16 cellular contexts compared by ENCODE assay signal in genomic region chr12:107221909-107222308, GRCh38.
DNase-seq lines count a peak whose midpoint lies in the region; ATAC-seq lines count a peak whose summit lies in the region.
"Had no signal": no experiment of that assay in that cellular context is flagged by ENCODE, and none has a peak within 500 bp of the region (broad histone marks: within the 10 kb centered on the region; RNA-seq: fewer than 3 reads in every experiment).

No MANE protein-coding gene starts in this region.

- intact Hi-C loops in activated CD4-positive, alpha-beta T cell treated with anti-CD3 and anti-CD28 coated beads for 36 hours (cut with DNase I, micrococcal nuclease): loop anchor here in 1 of 2 experiments (5.0 kb wide), 1 partner anchor 385 kb away; no protein-coding TSS in a partner anchor

- POLR2A ChIA-PET in activated CD4-positive, alpha-beta T cell treated with anti-CD3 and anti-CD28 coated beads for 36 hours (lab: Charles Lee): no interaction called here
- POLR2A ChIA-PET in activated CD4-positive, alpha-beta T cell treated with anti-CD3 and anti-CD28 coated beads, Interleukin-2, amount 10 ng/mL, durations not matched to agents 7 days and 5 days (lab: Charles Lee): no interaction called here

- peaks cover 18% of the 10 kb centered on the region for H3K27me3 Mint-ChIP-seq in activated CD4-positive, alpha-beta T cell treated with anti-CD3 and anti-CD28 coated beads for 36 hours
- H3K27me3 Mint-ChIP-seq in activated CD4-positive, alpha-beta T cell treated with anti-CD3 and anti-CD28 coated beads, Interleukin-2, amount 10 ng/mL, durations not matched to agents 7 days and 5 days: peaks cover 22% of the 10 kb centered on the region
- peaks cover 22% of the 10 kb centered on the region for H3K27me3 Mint-ChIP-seq in activated T-helper 17 cell treated with anti-CD3 and anti-CD28 coated beads, Interleukin-2, amount 50 U/mL, for 72 hours

- peak; percentile 60 for ATAC-seq in activated CD4-positive, alpha-beta T cell treated with anti-CD3 and anti-CD28 coated beads for 36 hours
- peak; percentile 39 to 96 for ATAC-seq in activated naive CD4-positive, alpha-beta T cell treated with anti-CD3 and anti-CD28 coated beads, Interleukin-2, amount 50 U/mL, for 72 hours
- peak; percentile 79 for ATAC-seq in activated T-helper 17 cell treated with anti-CD3 and anti-CD28 coated beads, Interleukin-2, amount 50 U/mL, for 72 hours (replicated peaks)
- ATAC-seq: A549 had no signal

- H3K4me1 Mint-ChIP-seq in activated CD4-positive, alpha-beta T cell treated with anti-CD3 and anti-CD28 coated beads for 36 hours: no peaks in the 10 kb centered on the region
- peaks cover 3% of the 10 kb centered on the region for H3K4me1 Mint-ChIP-seq in activated CD4-positive, alpha-beta T cell treated with anti-CD3 and anti-CD28 coated beads, Interleukin-2, amount 10 ng/mL, durations not matched to agents 7 days and 5 days
- H3K4me1 Mint-ChIP-seq in activated T-helper 17 cell treated with anti-CD3 and anti-CD28 coated beads, Interleukin-2, amount 50 U/mL, for 72 hours: no peaks in the 10 kb centered on the region
- H3K4me1 Mint-ChIP-seq: CD14-positive monocyte; CD4-positive, alpha-beta memory T cell had no signal

- H3K4me3 Mint-ChIP-seq in activated CD4-positive, alpha-beta T cell treated with anti-CD3 and anti-CD28 coated beads for 36 hours: no peak overlapping the region
- no peak overlapping the region for H3K4me3 Mint-ChIP-seq in activated CD4-positive, alpha-beta T cell treated with anti-CD3 and anti-CD28 coated beads, Interleukin-2, amount 10 ng/mL, durations not matched to agents 7 days and 5 days
- no peak overlapping the region for H3K4me3 Mint-ChIP-seq in activated T-helper 17 cell treated with anti-CD3 and anti-CD28 coated beads, Interleukin-2, amount 50 U/mL, for 72 hours
- H3K4me3 Mint-ChIP-seq: CD14-positive monocyte; CD4-positive, alpha-beta memory T cell; H9 had no signal

- no peaks in the 10 kb centered on the region for H3K36me3 Mint-ChIP-seq in activated CD4-positive, alpha-beta T cell treated with anti-CD3 and anti-CD28 coated beads for 36 hours (ENCODE audit: low read depth)
- H3K36me3 Mint-ChIP-seq in activated CD4-positive, alpha-beta T cell treated with anti-CD3 and anti-CD28 coated beads, Interleukin-2, amount 10 ng/mL, durations not matched to agents 7 days and 5 days (ENCODE audit: low read depth): no peaks in the 10 kb centered on the region
- H3K36me3 Mint-ChIP-seq in activated naive CD4-positive, alpha-beta T cell treated with anti-CD3 and anti-CD28 coated beads, Interleukin-2, amount 50 U/mL, for 72 hours: peaks cover 0 to 4% of the 10 kb centered on the region in 2 donors
- H3K36me3 Mint-ChIP-seq in activated T-helper 17 cell treated with anti-CD3 and anti-CD28 coated beads, Interleukin-2, amount 50 U/mL, for 72 hours (ENCODE audit: low read depth): no peaks in the 10 kb centered on the region
- H3K36me3 Mint-ChIP-seq: CD14-positive monocyte; CD4-positive, alpha-beta memory T cell had no signal

- CTCF ChIA-PET in activated CD4-positive, alpha-beta T cell treated with anti-CD3 and anti-CD28 coated beads for 36 hours (lab: Charles Lee): interaction anchor here (0.6 kb wide), 1 partner anchor 24 kb away, joined by 3 read pairs; no protein-coding TSS in a partner anchor
- CTCF ChIA-PET in activated CD4-positive, alpha-beta T cell treated with anti-CD3 and anti-CD28 coated beads, Interleukin-2, amount 10 ng/mL, durations not matched to agents 7 days and 5 days (lab: Charles Lee): interaction anchor here (0.6 kb wide), 1 partner anchor 226 kb away, joined by 4 read pairs; no protein-coding TSS in a partner anchor

- H3K27ac Mint-ChIP-seq in activated CD4-positive, alpha-beta T cell treated with anti-CD3 and anti-CD28 coated beads for 36 hours: no peak overlapping the region
- no peak overlapping the region for H3K27ac Mint-ChIP-seq in activated CD4-positive, alpha-beta T cell treated with anti-CD3 and anti-CD28 coated beads, Interleukin-2, amount 10 ng/mL, durations not matched to agents 7 days and 5 days
- no peak overlapping the region for H3K27ac Mint-ChIP-seq in activated naive CD4-positive, alpha-beta T cell treated with anti-CD3 and anti-CD28 coated beads, Interleukin-2, amount 50 U/mL, for 72 hours
- no peak overlapping the region for H3K27ac Mint-ChIP-seq in activated T-helper 17 cell treated with anti-CD3 and anti-CD28 coated beads, Interleukin-2, amount 50 U/mL, for 72 hours
- H3K27ac Mint-ChIP-seq: CD14-positive monocyte had no signal

- peaks cover 2% of the 10 kb centered on the region for H3K9me3 Mint-ChIP-seq in activated CD4-positive, alpha-beta T cell treated with anti-CD3 and anti-CD28 coated beads for 36 hours (ENCODE audit: low read depth)
- H3K9me3 Mint-ChIP-seq in activated CD4-positive, alpha-beta T cell treated with anti-CD3 and anti-CD28 coated beads, Interleukin-2, amount 10 ng/mL, durations not matched to agents 7 days and 5 days: peaks cover 8% of the 10 kb centered on the region
- H3K9me3 Mint-ChIP-seq in activated naive CD4-positive, alpha-beta T cell treated with anti-CD3 and anti-CD28 coated beads, Interleukin-2, amount 50 U/mL, for 72 hours: no peaks in the 10 kb centered on the region
- no peaks in the 10 kb centered on the region for H3K9me3 Mint-ChIP-seq in activated T-helper 17 cell treated with anti-CD3 and anti-CD28 coated beads, Interleukin-2, amount 50 U/mL, for 72 hours

- DNase-seq in activated CD4-positive, alpha-beta T cell treated with anti-CD3 and anti-CD28 coated beads for 36 hours: no peak
- DNase-seq in activated CD4-positive, alpha-beta T cell treated with anti-CD3 and anti-CD28 coated beads, Interleukin-2, amount 10 ng/mL, durations not matched to agents 7 days and 5 days: no peak
- DNase-seq in activated naive CD4-positive, alpha-beta T cell treated with anti-CD3 and anti-CD28 coated beads, Interleukin-2, amount 50 U/mL, for 72 hours (ENCODE audit: low spot score in 2 of 2): no peak
- no peak for DNase-seq in activated naive CD4-positive, alpha-beta T cell treated with Interleukin-2 at 50 U/mL for 16 hours
- DNase-seq in effector CD8-positive, alpha-beta T cell (lab: John Stamatoyannopoulos, UW): no peak
- DNase-seq in EL: no peak
- DNase-seq: AML-193; CD4-positive, alpha-beta memory T cell; DMS153; DMS79; GF-D8; H9; IMR-90 had no signal
